In the genomic region with DNA sequence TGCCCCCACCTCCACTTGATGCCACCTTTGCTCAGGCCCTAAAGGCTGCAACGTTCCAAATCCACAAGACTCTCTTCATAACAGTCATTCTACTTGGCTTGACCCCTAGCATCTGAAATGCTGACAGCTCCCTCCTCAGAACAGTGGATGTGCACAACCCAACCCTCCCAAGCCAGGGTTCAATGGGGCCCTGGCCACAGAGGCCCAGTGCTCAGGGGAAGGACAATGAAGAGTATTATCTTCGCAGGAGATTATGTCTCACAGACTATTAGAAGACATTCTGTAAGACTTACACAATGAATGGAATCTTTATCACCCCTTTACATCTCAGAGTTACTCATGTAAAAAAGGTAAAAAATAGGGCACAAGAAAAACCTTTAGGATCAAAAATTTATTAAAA, we compare ENCODE assay signal across 29 cellular contexts.
"Had no signal": no experiment of that assay in that cellular context is flagged by ENCODE, and none has a peak within 500 bp of the region (broad histone marks: within the 10 kb centered on the region; RNA-seq: fewer than 3 reads in every experiment).

No MANE protein-coding gene starts in this region.

- H3K4me3 ChIP-seq: ascending aorta, cardiac muscle cell had no signal

- H3K4me1 ChIP-seq: ascending aorta had no signal

- H3K36me3 ChIP-seq: cardiac muscle cell, WERI-Rb-1 had no signal

- H3K9me3 Mint-ChIP-seq: activated CD4-positive, alpha-beta memory T cell treated with anti-CD3 and anti-CD28 coated beads, Interleukin-2, amount 10 ng/mL, durations not matched to agents 7 days and 5 days; activated CD4-positive, alpha-beta T cell treated with anti-CD3 and anti-CD28 coated beads, Interleukin-2, amount 10 ng/mL, durations not matched to agents 7 days and 5 days; activated naive CD4-positive, alpha-beta T cell treated with anti-CD3 and anti-CD28 coated beads, Interleukin-2, amount 10 ng/mL, durations not matched to agents 7 days and 5 days; activated naive CD4-positive, alpha-beta T cell treated with anti-CD3 and anti-CD28 coated beads, Interleukin-2, amount 50 U/mL, for 24 hours; activated naive CD8-positive, alpha-beta T cell treated with anti-CD3 and anti-CD28 coated beads, Interleukin-2, amount 10 ng/mL, durations not matched to agents 7 days and 5 days; activated naive CD8-positive, alpha-beta T cell treated with anti-CD3 and anti-CD28 coated beads, Interleukin-2, amount 50 U/mL, for 24 hours; activated T-cell treated with anti-CD3 and anti-CD28 coated beads, Interleukin-2, amount 50 U/mL, for 24 hours; activated T-helper 2 cell treated with anti-CD3 and anti-CD28 coated beads, Interferon-gamma antibody, Interleukin-2, Interleukin-4, amounts not matched to agents 10 μg/mL and 5 μg/mL and 100 μg/mL, durations not matched to agents 14 hours and 24 hours and 36 hours; brain; central memory CD8-positive, alpha-beta T cell; T-helper 1 cell treated with Interleukin-12 subunit alpha and Interleukin-12 subunit beta and Interleukin-4 antibody, amounts not matched to agents 30 μg/mL and 1 μg/mL, for 36 hours; T-helper 2 cell treated with Interferon-gamma antibody and Interleukin-4, amounts not matched to agents 5 μg/mL and 100 μg/mL, for 36 hours; WTC11 had no signal

- H3K27me3 Mint-ChIP-seq: activated CD4-positive, alpha-beta memory T cell treated with anti-CD3 and anti-CD28 coated beads, Interleukin-2, amount 10 ng/mL, durations not matched to agents 7 days and 5 days; activated CD4-positive, alpha-beta T cell treated with anti-CD3 and anti-CD28 coated beads for 36 hours; activated CD4-positive, alpha-beta T cell treated with anti-CD3 and anti-CD28 coated beads, Interleukin-2, amount 10 ng/mL, durations not matched to agents 7 days and 5 days; activated CD8-positive, alpha-beta memory T cell treated with anti-CD3 and anti-CD28 coated beads, Interleukin-2, amount 10 ng/mL, durations not matched to agents 7 days and 5 days; activated naive CD4-positive, alpha-beta T cell treated with anti-CD3 and anti-CD28 coated beads, Interleukin-2, amount 10 ng/mL, durations not matched to agents 7 days and 5 days; activated naive CD4-positive, alpha-beta T cell treated with anti-CD3 and anti-CD28 coated beads, Interleukin-2, amount 50 U/mL, for 24 hours; activated naive CD8-positive, alpha-beta T cell; activated naive CD8-positive, alpha-beta T cell treated with anti-CD3 and anti-CD28 coated beads, Interleukin-2, amount 10 ng/mL, durations not matched to agents 7 days and 5 days; activated T-cell treated with anti-CD3 and anti-CD28 coated beads, Interleukin-2, amount 50 U/mL, for 24 hours; brain; central memory CD8-positive, alpha-beta T cell had no signal

- H3K9me3 ChIP-seq: ascending aorta had no signal

- DNase-seq: activated CD4-positive, alpha-beta T cell treated with anti-CD3 and anti-CD28 coated beads for 1 hour; activated CD4-positive, alpha-beta T cell treated with anti-CD3 and anti-CD28 coated beads, Interleukin-2, amount 50 U/mL, for 48 hours; activated CD8-positive, alpha-beta memory T cell treated with anti-CD3 and anti-CD28 coated beads for 24 hours; activated CD8-positive, alpha-beta memory T cell treated with anti-CD3 and anti-CD28 coated beads, Interleukin-2, amount 50 U/mL, for 48 hours; activated effector memory CD4-positive, alpha-beta T cell treated with Interleukin-2 at 50 U/mL for 16 hours; activated gamma-delta T cell; activated naive CD4-positive, alpha-beta T cell treated with Interleukin-2 at 50 U/mL for 16 hours; activated naive CD8-positive, alpha-beta T cell treated with anti-CD3 and anti-CD28 coated beads, Interleukin-2, amount 10 ng/mL, durations not matched to agents 7 days and 5 days; activated T-cell treated with anti-CD3 and anti-CD28 coated beads, Interleukin-2, amount 50 U/mL, for 24 hours; cerebellar nuclear complex; T-helper 9 cell had no signal

- H3K27me3 ChIP-seq: ascending aorta, cardiac muscle cell had no signal

- H3K4me3 Mint-ChIP-seq: activated CD4-positive, alpha-beta memory T cell treated with anti-CD3 and anti-CD28 coated beads, Interleukin-2, amount 10 ng/mL, durations not matched to agents 7 days and 5 days; activated CD4-positive, alpha-beta T cell treated with anti-CD3 and anti-CD28 coated beads for 36 hours; activated CD4-positive, alpha-beta T cell treated with anti-CD3 and anti-CD28 coated beads, Interleukin-2, amount 10 ng/mL, durations not matched to agents 7 days and 5 days; activated CD8-positive, alpha-beta memory T cell treated with anti-CD3 and anti-CD28 coated beads, Interleukin-2, amount 10 ng/mL, durations not matched to agents 7 days and 5 days; activated CD8-positive, alpha-beta T cell treated with anti-CD3 and anti-CD28 coated beads, Interleukin-2, amount 10 ng/mL, durations not matched to agents 7 days and 5 days; activated naive CD4-positive, alpha-beta T cell treated with anti-CD3 and anti-CD28 coated beads, Interleukin-2, amount 10 ng/mL, durations not matched to agents 7 days and 5 days; activated naive CD4-positive, alpha-beta T cell treated with anti-CD3 and anti-CD28 coated beads, Interleukin-2, amount 50 U/mL, for 24 hours; activated naive CD8-positive, alpha-beta T cell; activated naive CD8-positive, alpha-beta T cell treated with anti-CD3 and anti-CD28 coated beads, Interleukin-2, amount 10 ng/mL, durations not matched to agents 7 days and 5 days; activated naive CD8-positive, alpha-beta T cell treated with anti-CD3 and anti-CD28 coated beads, Interleukin-2, amount 50 U/mL, for 24 hours; activated T-cell treated with anti-CD3 and anti-CD28 coated beads, Interleukin-2, amount 50 U/mL, for 24 hours; central memory CD8-positive, alpha-beta T cell; T-helper 1 cell treated with Interleukin-12 subunit alpha and Interleukin-12 subunit beta and Interleukin-4 antibody, amounts not matched to agents 30 μg/mL and 1 μg/mL, for 36 hours; T-helper 2 cell treated with Interferon-gamma antibody and Interleukin-4, amounts not matched to agents 5 μg/mL and 100 μg/mL, for 36 hours; WTC11 had no signal

- H3K4me1 Mint-ChIP-seq: activated CD4-positive, alpha-beta T cell treated with anti-CD3 and anti-CD28 coated beads for 36 hours; activated CD8-positive, alpha-beta memory T cell treated with anti-CD3 and anti-CD28 coated beads, Interleukin-2, amount 10 ng/mL, durations not matched to agents 7 days and 5 days; activated naive CD4-positive, alpha-beta T cell treated with anti-CD3 and anti-CD28 coated beads, Interleukin-2, amount 10 ng/mL, durations not matched to agents 7 days and 5 days; activated naive CD8-positive, alpha-beta T cell treated with anti-CD3 and anti-CD28 coated beads, Interleukin-2, amount 50 U/mL, for 24 hours had no signal

- H3K27ac ChIP-seq: ascending aorta, cardiac muscle cell, WERI-Rb-1 had no signal

- H3K27ac Mint-ChIP-seq: activated CD4-positive, alpha-beta memory T cell treated with anti-CD3 and anti-CD28 coated beads, Interleukin-2, amount 10 ng/mL, durations not matched to agents 7 days and 5 days; activated CD4-positive, alpha-beta T cell treated with anti-CD3 and anti-CD28 coated beads for 36 hours; activated CD4-positive, alpha-beta T cell treated with anti-CD3 and anti-CD28 coated beads, Interleukin-2, amount 10 ng/mL, durations not matched to agents 7 days and 5 days; activated CD8-positive, alpha-beta memory T cell treated with anti-CD3 and anti-CD28 coated beads, Interleukin-2, amount 10 ng/mL, durations not matched to agents 7 days and 5 days; activated CD8-positive, alpha-beta T cell treated with anti-CD3 and anti-CD28 coated beads, Interleukin-2, amount 10 ng/mL, durations not matched to agents 7 days and 5 days; activated naive CD4-positive, alpha-beta T cell treated with anti-CD3 and anti-CD28 coated beads, Interleukin-2, amount 10 ng/mL, durations not matched to agents 7 days and 5 days; activated naive CD4-positive, alpha-beta T cell treated with anti-CD3 and anti-CD28 coated beads, Interleukin-2, amount 50 U/mL, for 24 hours; activated naive CD8-positive, alpha-beta T cell; activated naive CD8-positive, alpha-beta T cell treated with anti-CD3 and anti-CD28 coated beads, Interleukin-2, amount 10 ng/mL, durations not matched to agents 7 days and 5 days; activated naive CD8-positive, alpha-beta T cell treated with anti-CD3 and anti-CD28 coated beads, Interleukin-2, amount 50 U/mL, for 24 hours; activated T-cell treated with anti-CD3 and anti-CD28 coated beads, Interleukin-2, amount 50 U/mL, for 24 hours; activated T-helper 2 cell treated with anti-CD3 and anti-CD28 coated beads, Interferon-gamma antibody, Interleukin-2, Interleukin-4, amounts not matched to agents 10 μg/mL and 5 μg/mL and 100 μg/mL, durations not matched to agents 14 hours and 24 hours and 36 hours; T-helper 1 cell treated with Interleukin-12 subunit alpha and Interleukin-12 subunit beta and Interleukin-4 antibody, amounts not matched to agents 30 μg/mL and 1 μg/mL, for 36 hours; T-helper 2 cell treated with Interferon-gamma antibody and Interleukin-4, amounts not matched to agents 5 μg/mL and 100 μg/mL, for 36 hours; WTC11 had no signal

- ATAC-seq: activated CD8-positive, alpha-beta T cell treated with anti-CD3 and anti-CD28 coated beads, Interleukin-2, amount 10 ng/mL, durations not matched to agents 7 days and 5 days; activated naive CD8-positive, alpha-beta T cell treated with anti-CD3 and anti-CD28 coated beads, Interleukin-2, amount 50 U/mL, for 24 hours had no signal
